Comparison of ENCODE assay signal across 13 cellular contexts in genomic region chr14:33210304-33210703, GRCh38.
DNase-seq lines count a peak whose midpoint lies in the region; ATAC-seq and TF ChIP-seq lines count a peak whose summit lies in the region.
"Had no signal": no experiment of that assay in that cellular context is flagged by ENCODE, and none has a peak within 500 bp of the region (broad histone marks: within the 10 kb centered on the region; RNA-seq: fewer than 3 reads in every experiment).

No MANE protein-coding gene starts in this region.

- H3K27ac ChIP-seq in GM23248 (no peak overlapping the region), mesenchymal stem cell (ENCODE audit: low read length, poor library complexity, severe bottlenecking) (no peak overlapping the region)
- H3K27ac ChIP-seq: prostate gland had no signal

- peaks cover 4% of the 10 kb centered on the region; the same call in 1 of the 2 replicates for H3K27me3 ChIP-seq in GM23248 (replicated peaks; ENCODE audit: insufficient read depth)
- H3K27me3 ChIP-seq in mesenchymal stem cell (ENCODE audit: control insufficient read depth in 1 of 2, insufficient read depth in 1 of 2, low read length in 2 of 2) = no peaks in the 10 kb centered on the region

- H4K91ac ChIP-seq in mesenchymal stem cell (ENCODE audit: low read length) = no peak overlapping the region

- H3K4me2 ChIP-seq in GM23248 (ENCODE audit: unreplicated experiment) = no peak overlapping the region
- no peak overlapping the region for H3K4me2 ChIP-seq in mesenchymal stem cell (ENCODE audit: low read length, poor library complexity, severe bottlenecking)

- no peak overlapping the region for H2BK15ac ChIP-seq in mesenchymal stem cell (ENCODE audit: low read depth, poor library complexity, severe bottlenecking)

- H3K27ac Mint-ChIP-seq in stimulated activated naive CD8-positive, alpha-beta T cell treated with anti-CD3 and anti-CD28 coated beads, Interleukin-15, amount 100 ng/mL, for 72 hours = no peak overlapping the region
- H3K27ac Mint-ChIP-seq: activated naive CD4-positive, alpha-beta T cell treated with anti-CD3 and anti-CD28 coated beads for 36 hours; T-helper 17 cell had no signal

- H3F3A ChIP-seq in GM23248 (ENCODE audit: insufficient read depth) = no peaks in the 10 kb centered on the region

- no peak overlapping the region for H2BK12ac ChIP-seq in mesenchymal stem cell (ENCODE audit: low read length in 2 of 2)

- H3K9ac ChIP-seq in GM23248 (no peak overlapping the region), mesenchymal stem cell (ENCODE audit: low read length) (no peak overlapping the region)

- in situ Hi-C loops in GM23248 (cut with MboI) = no loop called here

- no peaks in the 10 kb centered on the region for H3K36me3 ChIP-seq in GM23248 (ENCODE audit: low read depth)
- no peaks in the 10 kb centered on the region for H3K36me3 ChIP-seq in mesenchymal stem cell (ENCODE audit: control insufficient read depth in 1 of 2, insufficient read depth in 2 of 2, low read depth in 1 of 2, low read length in 2 of 2)
- H3K36me3 ChIP-seq: prostate gland had no signal

- H3K79me1 ChIP-seq in mesenchymal stem cell (replicated peaks; ENCODE audit: low read length, poor library complexity, severe bottlenecking) = no peaks in the 10 kb centered on the region

- no peaks in the 10 kb centered on the region for H3K4me1 Mint-ChIP-seq in stimulated activated naive CD8-positive, alpha-beta T cell treated with anti-CD3 and anti-CD28 coated beads, Interleukin-15, amount 100 ng/mL, for 72 hours
- H3K4me1 Mint-ChIP-seq: T-helper 17 cell had no signal

- no peak for TF ChIP-seq CTCF in choroid plexus epithelial cell (conservative IDR thresholded peaks at IDR 0.05; ENCODE audit: low read depth, low read length)

- H3K9me2 ChIP-seq in GM23248 (ENCODE audit: insufficient read depth) = no peaks in the 10 kb centered on the region

- H3K4me1 ChIP-seq in GM23248 (ENCODE audit: insufficient read depth) (no peaks in the 10 kb centered on the region), mesenchymal stem cell (ENCODE audit: control insufficient read depth, insufficient read depth, low read depth, low read length) (no peaks in the 10 kb centered on the region)
- H3K4me1 ChIP-seq: prostate gland had no signal

- H3K18ac ChIP-seq in mesenchymal stem cell (ENCODE audit: low read depth in 1 of 2, low read length in 2 of 2) = no peak overlapping the region

- no peak overlapping the region for H2BK5ac ChIP-seq in mesenchymal stem cell (ENCODE audit: low read depth, low read length, poor library complexity, severe bottlenecking)

- no peak overlapping the region for H3K14ac ChIP-seq in mesenchymal stem cell (ENCODE audit: low read length in 2 of 2)

- H3K27me3 Mint-ChIP-seq in stimulated activated naive CD8-positive, alpha-beta T cell treated with anti-CD3 and anti-CD28 coated beads, Interleukin-15, amount 100 ng/mL, for 72 hours = no peaks in the 10 kb centered on the region
- H3K27me3 Mint-ChIP-seq: T-helper 17 cell had no signal

- H3K9me3 Mint-ChIP-seq in stimulated activated naive CD8-positive, alpha-beta T cell treated with anti-CD3 and anti-CD28 coated beads, Interleukin-15, amount 100 ng/mL, for 72 hours = no peaks in the 10 kb centered on the region

- no peaks in the 10 kb centered on the region for H3K79me2 ChIP-seq in GM23248 (ENCODE audit: insufficient read depth)

- no peak overlapping the region for H2AK5ac ChIP-seq in mesenchymal stem cell (ENCODE audit: low read length, severe bottlenecking)

- no peak overlapping the region for H3K4me3 Mint-ChIP-seq in stimulated activated naive CD8-positive, alpha-beta T cell treated with anti-CD3 and anti-CD28 coated beads, Interleukin-15, amount 100 ng/mL, for 72 hours
- H3K4me3 Mint-ChIP-seq: activated naive CD4-positive, alpha-beta T cell treated with anti-CD3 and anti-CD28 coated beads for 36 hours; T-helper 17 cell had no signal

- no peak overlapping the region for H2AFZ ChIP-seq in GM23248
- no peak overlapping the region for H2AFZ ChIP-seq in mesenchymal stem cell (ENCODE audit: low read depth, low read length)

- H3K4ac ChIP-seq in mesenchymal stem cell (ENCODE audit: low read depth in 1 of 2, low read length in 2 of 2) = no peak overlapping the region

- no peak for ATAC-seq in GM19463 (IDR thresholded peaks at IDR 0.05; ENCODE audit: unreplicated experiment)
- no peak for ATAC-seq in GM21723 (IDR thresholded peaks at IDR 0.05; ENCODE audit: unreplicated experiment)
- ATAC-seq in stimulated activated naive CD8-positive, alpha-beta T cell treated with anti-CD3 and anti-CD28 coated beads, Interleukin-15, amount 100 ng/mL, for 72 hours = no peak
- ATAC-seq: T-helper 17 cell had no signal

- no peak overlapping the region for H4K8ac ChIP-seq in mesenchymal stem cell (ENCODE audit: low read length)

- H3K23ac ChIP-seq in mesenchymal stem cell (ENCODE audit: low read length in 2 of 2) = no peak overlapping the region

- H3K9me3 ChIP-seq in GM23248 (ENCODE audit: low read depth) = no peaks in the 10 kb centered on the region
- no peaks in the 10 kb centered on the region for H3K9me3 ChIP-seq in mesenchymal stem cell (ENCODE audit: control insufficient read depth, low read length)
- H3K9me3 ChIP-seq: prostate gland had no signal

- H3K4me3 ChIP-seq in GM23248 (no peak overlapping the region), choroid plexus epithelial cell (ENCODE audit: low read depth, low read length) (no peak overlapping the region), mesenchymal stem cell (ENCODE audit: insufficient read depth in 1 of 2, low read depth in 1 of 2, low read length in 2 of 2) (no peak overlapping the region)
- H3K4me3 ChIP-seq: prostate gland had no signal

- no peak overlapping the region for H2BK120ac ChIP-seq in mesenchymal stem cell (ENCODE audit: low read depth, low read length)

- DNase-seq in GM23248 = peak; percentile 41
- peak; percentile 10 for DNase-seq in NCI-H226
- peak; percentile 54 for DNase-seq in choroid plexus epithelial cell (ENCODE audit: low read depth)
- DNase-seq in mesenchymal stem cell = peak; percentile 42
- no peak for DNase-seq in stimulated activated CD4-positive, alpha-beta T cell treated with anti-CD3 and anti-CD28 coated beads, Interleukin-2, amount 100 ng/mL, for 48 hours
- no peak for DNase-seq in stimulated activated naive CD8-positive, alpha-beta T cell treated with anti-CD3 and anti-CD28 coated beads, Interleukin-15, amount 100 ng/mL, for 72 hours
- DNase-seq: activated naive CD4-positive, alpha-beta T cell treated with anti-CD3 and anti-CD28 coated beads for 36 hours; midbrain; NCI-H2029 treated with DMSO at 0.1 percent for 48 hours; T-helper 17 cell had no signal

- H4K20me1 ChIP-seq in GM23248 (ENCODE audit: insufficient read depth) = no peaks in the 10 kb centered on the region

Comparison
In these comparisons a context has a peak if more than half of its experiments do, and no peak if none do; other contexts are left out.
1. DNase-seq: peak in GM23248 (single experiment), NCI-H226 (single experiment), choroid plexus epithelial cell (single experiment) and mesenchymal stem cell (single experiment); none in stimulated activated CD4-positive, alpha-beta T cell treated with anti-CD3 and anti-CD28 coated beads, Interleukin-2, amount 100 ng/mL, for 48 hours (0 of 2) and stimulated activated naive CD8-positive, alpha-beta T cell treated with anti-CD3 and anti-CD28 coated beads, Interleukin-15, amount 100 ng/mL, for 72 hours (0 of 2).